Comparison of ENCODE assay signal across 8 cellular contexts in the genomic region with DNA sequence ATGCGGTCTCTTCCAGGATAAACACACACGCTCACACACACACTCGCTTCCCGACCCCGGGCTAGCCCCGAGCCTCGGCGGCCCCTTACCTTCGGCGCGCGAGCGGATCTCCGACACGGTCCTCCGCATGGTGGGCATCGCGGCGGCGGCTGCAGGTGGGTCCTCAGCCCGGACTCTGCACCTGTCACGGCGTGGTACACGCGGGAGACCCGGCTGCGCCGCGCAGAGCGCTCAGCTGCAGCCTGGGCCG. TPM values are rescaled to one million over a fixed set of nuclear protein-coding genes. Genes with fewer than 3 reads are reported as not detected.
A peak's percentile ranks its signal among the peaks of the same experiment; 100 is the strongest.
DNase-seq lines count a peak whose midpoint lies in the region; ATAC-seq and TF ChIP-seq lines count a peak whose summit lies in the region.

No MANE protein-coding gene starts in this region.

- H3K4me3 ChIP-seq in right atrium auricular region: peak overlapping the region; percentile 86 to 88
- peak overlapping the region; percentile 69 for H3K4me3 ChIP-seq in brain microvascular endothelial cell (ENCODE audit: low read depth, low read length)
- peak overlapping the region; percentile 53 to 93 for H3K4me3 ChIP-seq in uterus

- no peak for ATAC-seq in left ventricle myocardium superior

- H3K27me3 Mint-ChIP-seq in mesothelial cell of epicardium (ENCODE audit: low read depth): peaks cover 6% of the 10 kb centered on the region

- H3K4me3 Mint-ChIP-seq in mesothelial cell of epicardium: peak overlapping the region; percentile 85

- peaks cover 9% of the 10 kb centered on the region for H3K9me3 Mint-ChIP-seq in mesothelial cell of epicardium

- H3K36me3 ChIP-seq in right atrium auricular region (no peaks in the 10 kb centered on the region), brain microvascular endothelial cell (replicated peaks) (no peaks in the 10 kb centered on the region), uterus (no peaks in the 10 kb centered on the region)

- TF ChIP-seq CTCF in right atrium auricular region (IDR thresholded peaks at IDR 0.05) (no peak), brain microvascular endothelial cell (IDR thresholded peaks at IDR 0.05; ENCODE audit: low read depth, low read length, missing control alignments) (no peak), mesothelial cell of epicardium (IDR thresholded peaks at IDR 0.05; ENCODE audit: unreplicated experiment) (no peak), uterus (IDR thresholded peaks at IDR 0.05) (peak in 1 of 4 experiments; percentile 7)

- no peak for TF ChIP-seq POLR2A in uterus (IDR thresholded peaks at IDR 0.05)

- H3K4me1 Mint-ChIP-seq in mesothelial cell of epicardium: peaks cover 31% of the 10 kb centered on the region

- no peak for DNase-seq in right atrium auricular region (ENCODE audit: low spot score)
- no peak for DNase-seq in left ventricle myocardium superior
- no peak for DNase-seq in brain microvascular endothelial cell
- no peak for DNase-seq in mesothelial cell of epicardium (ENCODE audit: low spot score in 2 of 2, unreplicated experiment in 2 of 2)
- DNase-seq in uterus: no peak
- no peak for DNase-seq in NCI-H1694 treated with DMSO at 0.1 percent for 48 hours (lab: John Stamatoyannopoulos, UW)
- DNase-seq in mucosa of gallbladder (ENCODE audit: low spot score): no peak
- no peak for DNase-seq in NCI-H69 (lab: John Stamatoyannopoulos, UW)

- H3K27ac Mint-ChIP-seq in mesothelial cell of epicardium: no peak overlapping the region

- in situ Hi-C loops in brain microvascular endothelial cell (cut with HindIII; ENCODE audit: low pct_ligation_motif_present, low sequenced_read_pairs): no loop called here

- H3K27me3 ChIP-seq in right atrium auricular region (no peaks in the 10 kb centered on the region), brain microvascular endothelial cell (replicated peaks) (no peaks in the 10 kb centered on the region), uterus (no peaks in the 10 kb centered on the region)

- no peaks in the 10 kb centered on the region for H3K9me3 ChIP-seq in right atrium auricular region
- H3K9me3 ChIP-seq in uterus: no peaks in the 10 kb centered on the region

- H3K27ac ChIP-seq in right atrium auricular region (peak overlapping the region; percentile 83 to 86), brain microvascular endothelial cell (no peak overlapping the region), uterus (peak overlapping the region; percentile 67 to 85)

- H3K36me3 Mint-ChIP-seq in mesothelial cell of epicardium: peaks cover under 1% of the 10 kb centered on the region

- H3K4me1 ChIP-seq in right atrium auricular region (peaks cover 0 to 38% of the 10 kb centered on the region in 2 donors), uterus (no peaks in the 10 kb centered on the region)

- intact Hi-C loops in left ventricle myocardium superior (cut with micrococcal nuclease) (loop anchor here (5.0 kb wide), 1 partner anchor 44 kb away; no protein-coding TSS in a partner anchor), uterus (cut with DNase I; ENCODE audit: low total_unique reads) (no loop called here)

RNA-seq across cellular contexts. Expression of a gene that starts 0.2 kb away (rescaled TPM):
- total RNA-seq in right atrium auricular region: 10 to 100 TPM; 12.5 to 25.8 TPM
- total RNA-seq in left ventricle myocardium superior: 14.0 TPM
- 13.0 to 15.7 TPM (median 14.0 TPM) in 3 replicates for total RNA-seq in mesothelial cell of epicardium
- 10 to 100 TPM; 21.3 to 34.7 (median 25.9) TPM for total RNA-seq in uterus
- total RNA-seq in mucosa of gallbladder: 5.1 TPM
